1 cellular context compared by ENCODE assay signal in genomic region chrX:40062525-40063193, GRCh38.
TF ChIP-seq lines count a peak whose summit lies in the region.

No MANE protein-coding gene starts in this region.

TF ChIP-seq in K562, 482 proteins besides CTCF, POLR2A, EP300 and RAD21:
- TF ChIP-seq DEAF1 (CRISPR knock-in tag; IDR thresholded peaks at IDR 0.05) (no peak), PYGO2 (tag; IDR thresholded peaks at IDR 0.05) (no peak), CREB3L1 (IDR thresholded peaks at IDR 0.05; ENCODE audit: borderline replicate concordance, low read depth) (no peak), ZFP36 (IDR thresholded peaks at IDR 0.05; ENCODE audit: low read depth, low read length, partially characterized antibody) (no peak), ZNF316 (IDR thresholded peaks at IDR 0.05) (no peak), ZNF512 (tag; IDR thresholded peaks at IDR 0.05) (no peak), RFX7 (CRISPR knock-in tag; IDR thresholded peaks at IDR 0.05) (no peak), SFPQ (IDR thresholded peaks at IDR 0.05; ENCODE audit: low read depth, low read length) (no peak), ZNF224 (CRISPR knock-in tag; IDR thresholded peaks at IDR 0.05) (no peak), ZBTB43 (CRISPR knock-in tag; IDR thresholded peaks at IDR 0.05) (no peak), TSHZ1 (CRISPR knock-in tag; IDR thresholded peaks at IDR 0.05) (no peak), MTA2 (IDR thresholded peaks at IDR 0.05; ENCODE audit: low read depth) (no peak)
